In genomic region chr19:2230807-2231533, GRCh38 we compare ENCODE assay signal across 2 cellular contexts.
TF ChIP-seq lines count a peak whose summit lies in the region.

No MANE protein-coding gene starts in this region.

TF ChIP-seq in HEK293, 187 proteins besides CTCF, POLR2A, EP300 and RAD21 (continues in another document):
- TF ChIP-seq ZBTB17 (tag by site-specific recombination; IDR thresholded peaks at IDR 0.05) = peak; percentile 23; the same call in 1 of the 2 replicates
- peak; percentile 45; the same call in 1 of the 2 replicates for TF ChIP-seq ZBTB48 (tag by site-specific recombination; IDR thresholded peaks at IDR 0.05)
- TF ChIP-seq KLF10 (tag by site-specific recombination; IDR thresholded peaks at IDR 0.05) = no peak
- peak; percentile 29; the same call in 1 of the 2 replicates for TF ChIP-seq ZBTB10 (tag by site-specific recombination; IDR thresholded peaks at IDR 0.05)
- no peak for TF ChIP-seq GLI2 (tag by site-specific recombination; IDR thresholded peaks at IDR 0.05; ENCODE audit: borderline replicate concordance, low read depth)
- TF ChIP-seq PATZ1 (tag by site-specific recombination; IDR thresholded peaks at IDR 0.05) = peak; percentile 30
- peak; percentile 18; the same call in 1 of the 2 replicates for TF ChIP-seq ZNF148 (tag by site-specific recombination; IDR thresholded peaks at IDR 0.05; ENCODE audit: borderline replicate concordance)
- 0 out of 2 replicates have a peak, but pooled peaks have one; percentile 20 for TF ChIP-seq ZBTB6 (tag by site-specific recombination; IDR thresholded peaks at IDR 0.05)
- TF ChIP-seq ZSCAN23 (tag by site-specific recombination; IDR thresholded peaks at IDR 0.05) = no peak
- TF ChIP-seq ZNF626 (tag by site-specific recombination; IDR thresholded peaks at IDR 0.05) = no peak
- TF ChIP-seq KLF17 (tag by site-specific recombination; IDR thresholded peaks at IDR 0.05) = peak; percentile 84
- no peak for TF ChIP-seq GLI4 (tag by site-specific recombination; IDR thresholded peaks at IDR 0.05)
- TF ChIP-seq KLF8 (tag by site-specific recombination; IDR thresholded peaks at IDR 0.05) = 0 out of 2 replicates have a peak, but pooled peaks have one; percentile 23

TF ChIP-seq in K562, 482 proteins besides CTCF, POLR2A, EP300 and RAD21 (continues in another document):
- TF ChIP-seq U2AF1 (optimal IDR thresholded peaks at IDR 0.05; ENCODE audit: low read depth, low read length) = no peak
- no peak for TF ChIP-seq DACH1 (IDR thresholded peaks at IDR 0.05; ENCODE audit: partially characterized antibody)
- TF ChIP-seq DIDO1 (tag; IDR thresholded peaks at IDR 0.05; ENCODE audit: low read depth) = no peak
- no peak for TF ChIP-seq MXI1 (IDR thresholded peaks at IDR 0.05; ENCODE audit: low read depth, low read length)
- TF ChIP-seq SIN3B (IDR thresholded peaks at IDR 0.05; ENCODE audit: low read depth) = no peak
- TF ChIP-seq ARID1B (IDR thresholded peaks at IDR 0.05) = no peak
- TF ChIP-seq ESRRB (CRISPR knock-in tag; IDR thresholded peaks at IDR 0.05; ENCODE audit: borderline replicate concordance) = no peak
- TF ChIP-seq TEAD2 (tag; IDR thresholded peaks at IDR 0.05) = no peak
- no peak for TF ChIP-seq RBBP5 (IDR thresholded peaks at IDR 0.05; ENCODE audit: borderline replicate concordance, insufficient read depth, low read length, poor library complexity, severe bottlenecking)
- peak; percentile 42; the same call in 1 of the 2 replicates for TF ChIP-seq POLR2AphosphoS5 (IDR thresholded peaks at IDR 0.05; ENCODE audit: control insufficient read depth, insufficient read depth, low read depth, low read length)
- TF ChIP-seq BACH1 (tag; IDR thresholded peaks at IDR 0.05) = no peak
- TF ChIP-seq NBN (IDR thresholded peaks at IDR 0.05; ENCODE audit: low read depth) = no peak
- no peak for TF ChIP-seq KLF6 (CRISPR knock-in tag; IDR thresholded peaks at IDR 0.05; ENCODE audit: borderline replicate concordance)
- no peak for TF ChIP-seq FOXA1 (IDR thresholded peaks at IDR 0.05; ENCODE audit: borderline replicate concordance)
- TF ChIP-seq ILK (tag; IDR thresholded peaks at IDR 0.05; ENCODE audit: borderline replicate concordance, low read depth) = no peak
- no peak for TF ChIP-seq RBM25 (IDR thresholded peaks at IDR 0.05; ENCODE audit: low read depth, low read length, severe bottlenecking)
- TF ChIP-seq MEF2A (IDR thresholded peaks at IDR 0.05; ENCODE audit: control insufficient read depth, low read depth, low read length) = no peak
- 0 out of 2 replicates have a peak, but pooled peaks have one; percentile 35 for TF ChIP-seq HDAC6 (IDR thresholded peaks at IDR 0.05; ENCODE audit: low read depth, low read length)
- TF ChIP-seq PHTF2 (CRISPR knock-in tag; IDR thresholded peaks at IDR 0.05) = no peak
- TF ChIP-seq WHSC1 (IDR thresholded peaks at IDR 0.05; ENCODE audit: low read length) = no peak
- no peak for TF ChIP-seq JUN (IDR thresholded peaks at IDR 0.05; ENCODE audit: borderline replicate concordance, low read depth, low read length)
- TF ChIP-seq JUN (CRISPR knock-in tag; IDR thresholded peaks at IDR 0.05; ENCODE audit: borderline replicate concordance) = no peak
- TF ChIP-seq RBM34 (IDR thresholded peaks at IDR 0.05; ENCODE audit: borderline replicate concordance, insufficient read depth, low read length) = no peak
- no peak for TF ChIP-seq HNRNPLL (IDR thresholded peaks at IDR 0.05; ENCODE audit: low read depth, low read length, poor library complexity, severe bottlenecking)
- no peak for TF ChIP-seq TBL1XR1 (IDR thresholded peaks at IDR 0.05; ENCODE audit: low read length in 2 of 2)
- TF ChIP-seq AFF4 (CRISPR knock-in tag; IDR thresholded peaks at IDR 0.05) = no peak
- TF ChIP-seq MYNN (IDR thresholded peaks at IDR 0.05) = no peak
- no peak for TF ChIP-seq MYNN (CRISPR knock-in tag; IDR thresholded peaks at IDR 0.05)
- TF ChIP-seq ZC3H4 (CRISPR knock-in tag; IDR thresholded peaks at IDR 0.05; ENCODE audit: borderline replicate concordance) = no peak
- no peak; the same call in 1 of the 2 replicates for TF ChIP-seq USF1 (CRISPR knock-in tag; IDR thresholded peaks at IDR 0.05)
- no peak for TF ChIP-seq RBM17 (IDR thresholded peaks at IDR 0.05; ENCODE audit: borderline replicate concordance, low read depth, low read length)
- no peak for TF ChIP-seq NR4A1 (CRISPR knock-in tag; IDR thresholded peaks at IDR 0.05)
- no peak for TF ChIP-seq NR4A1 (tag; IDR thresholded peaks at IDR 0.05)
- no peak for TF ChIP-seq TFAM (CRISPR knock-in tag; conservative IDR thresholded peaks at IDR 0.05)
- no peak for TF ChIP-seq CTCFL (IDR thresholded peaks at IDR 0.05; ENCODE audit: borderline replicate concordance, insufficient read depth, low read depth, low read length, poor library complexity, severe bottlenecking)
- TF ChIP-seq NFATC3 (IDR thresholded peaks at IDR 0.05) = no peak
- TF ChIP-seq HLTF (IDR thresholded peaks at IDR 0.05) = no peak
- no peak for TF ChIP-seq TCF7 (IDR thresholded peaks at IDR 0.05; ENCODE audit: borderline replicate concordance)
- TF ChIP-seq ZNF507 (tag; conservative IDR thresholded peaks at IDR 0.05) = no peak
- no peak for TF ChIP-seq FOXO4 (CRISPR knock-in tag; IDR thresholded peaks at IDR 0.05)
- no peak for TF ChIP-seq TBP (optimal IDR thresholded peaks at IDR 0.05; ENCODE audit: low read depth, low read length)
- TF ChIP-seq ZNF146 (CRISPR knock-in tag; IDR thresholded peaks at IDR 0.05; ENCODE audit: unreplicated experiment) = no peak
- no peak for TF ChIP-seq PTRF (tag; IDR thresholded peaks at IDR 0.05)
- TF ChIP-seq SUPT5H (IDR thresholded peaks at IDR 0.05) = peak; percentile 42; the same call in 1 of the 2 replicates
- TF ChIP-seq CC2D1A (IDR thresholded peaks at IDR 0.05) = no peak
- TF ChIP-seq POLR2B (IDR thresholded peaks at IDR 0.05; ENCODE audit: low read depth, partially characterized antibody) = peak; percentile 31
- TF ChIP-seq ZC3H8 (IDR thresholded peaks at IDR 0.05) = no peak
- TF ChIP-seq MAX (CRISPR knock-in tag; IDR thresholded peaks at IDR 0.05) = 0 out of 2 replicates have a peak, but pooled peaks have one; percentile 12
- no peak for TF ChIP-seq SLC30A9 (CRISPR knock-in tag; IDR thresholded peaks at IDR 0.05)
- TF ChIP-seq SIX5 (IDR thresholded peaks at IDR 0.05; ENCODE audit: borderline replicate concordance in 1 of 2, insufficient read depth in 1 of 2, low read depth in 1 of 2, low read length in 2 of 2) = no peak
- TF ChIP-seq ILF3 (IDR thresholded peaks at IDR 0.05; ENCODE audit: borderline replicate concordance) = no peak
- TF ChIP-seq SP2 (IDR thresholded peaks at IDR 0.05; ENCODE audit: extremely low read depth, low read depth, low read length, poor library complexity, severe bottlenecking) = no peak
- TF ChIP-seq CEBPB (tag; IDR thresholded peaks at IDR 0.05) = no peak
- TF ChIP-seq HCFC1 (IDR thresholded peaks at IDR 0.05; ENCODE audit: low read depth, low read length) = no peak
- no peak for TF ChIP-seq ZNF134 (CRISPR knock-in tag; conservative IDR thresholded peaks at IDR 0.05)
- TF ChIP-seq POLR2AphosphoS2 (IDR thresholded peaks at IDR 0.05; ENCODE audit: low read length) = no peak
- TF ChIP-seq ZNF12 (CRISPR knock-in tag; IDR thresholded peaks at IDR 0.05) = no peak
- no peak for TF ChIP-seq SMC3 (conservative IDR thresholded peaks at IDR 0.05; ENCODE audit: insufficient read depth, low read depth, low read length)
- TF ChIP-seq ZBTB7A (IDR thresholded peaks at IDR 0.05; ENCODE audit: borderline replicate concordance, control insufficient read depth, low read depth, low read length) = no peak
- TF ChIP-seq PHF21A (IDR thresholded peaks at IDR 0.05; ENCODE audit: borderline replicate concordance, low read depth) = no peak
- TF ChIP-seq ELK1 (CRISPR knock-in tag; IDR thresholded peaks at IDR 0.05) = no peak
- no peak for TF ChIP-seq ETS2 (tag; IDR thresholded peaks at IDR 0.05; ENCODE audit: borderline replicate concordance, poor library complexity, severe bottlenecking)
- TF ChIP-seq CBFB (CRISPR knock-in tag; IDR thresholded peaks at IDR 0.05) = 0 out of 2 replicates have a peak, but pooled peaks have one; percentile 15
- TF ChIP-seq KDM5B (IDR thresholded peaks at IDR 0.05; ENCODE audit: insufficient replicate concordance, low read depth, low read length) = peak; percentile 6
- TF ChIP-seq ZBTB17 (CRISPR knock-in tag; IDR thresholded peaks at IDR 0.05) = 0 out of 2 replicates have a peak, but pooled peaks have one; percentile 55
- TF ChIP-seq ZNF316 (IDR thresholded peaks at IDR 0.05) = no peak
- TF ChIP-seq ZNF408 (CRISPR knock-in tag; IDR thresholded peaks at IDR 0.05; ENCODE audit: low read depth) = no peak
- TF ChIP-seq ZFP36 (IDR thresholded peaks at IDR 0.05; ENCODE audit: low read depth, low read length, partially characterized antibody) = no peak
- no peak for TF ChIP-seq ZNF174 (CRISPR knock-in tag; IDR thresholded peaks at IDR 0.05)
- no peak for TF ChIP-seq NR0B1 (IDR thresholded peaks at IDR 0.05; ENCODE audit: partially characterized antibody)
